ENCODE assay signal across 20 cellular contexts in the genomic region with DNA sequence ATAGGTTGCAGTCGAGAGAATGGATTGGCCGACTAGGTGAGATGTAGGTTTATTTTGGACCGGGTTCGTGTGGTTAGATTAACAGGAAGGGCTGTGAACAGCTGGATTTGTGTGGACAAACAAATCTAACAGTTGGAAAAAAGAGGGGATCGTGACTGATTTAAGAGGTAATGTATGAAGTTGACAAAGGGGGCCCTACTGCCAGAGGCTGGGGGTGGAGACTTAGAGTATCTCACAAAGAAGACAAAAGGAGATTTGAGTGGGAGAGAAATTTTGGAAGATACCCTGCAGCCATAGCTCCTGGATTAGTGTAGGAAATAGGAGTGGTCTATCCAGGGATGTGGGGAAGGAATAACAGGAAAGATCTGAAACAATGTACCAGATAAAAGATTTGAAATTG. TPM values are rescaled to one million over a fixed set of nuclear protein-coding genes. Genes with fewer than 3 reads are reported as not detected.
DNase-seq lines count a peak whose midpoint lies in the region; TF ChIP-seq lines count a peak whose summit lies in the region.
"Had no signal": no experiment of that assay in that cellular context is flagged by ENCODE, and none has a peak within 500 bp of the region (broad histone marks: within the 10 kb centered on the region; RNA-seq: fewer than 3 reads in every experiment).

No MANE protein-coding gene starts in this region.

- POLR2A ChIA-PET in CD4-positive, alpha-beta memory T cell (lab: Charles Lee; ENCODE audit: partially characterized antibody) = no interaction called here

- H3K27ac ChIP-seq in C4-2B = peak overlapping the region; percentile 90; the same call in 1 of the 2 replicates
- peak overlapping the region in 1 of 2 donors; percentile 87 for H3K27ac ChIP-seq in coronary artery
- H3K27ac ChIP-seq in ovary = no peak overlapping the region
- no peak overlapping the region for H3K27ac ChIP-seq in CD4-positive, alpha-beta memory T cell (ENCODE audit: low read depth, low read length)
- H3K27ac ChIP-seq: 22Rv1, BLaER1 had no signal

- 35 to 51% (median 48%) methylated on average over 5 of the region's 5 CpGs for WGBS in ovary, 3 donors

- H3K27me3 ChIP-seq in ovary = no peaks in the 10 kb centered on the region
- H3K27me3 ChIP-seq in CD4-positive, alpha-beta memory T cell (ENCODE audit: insufficient read depth, low read length) = peaks cover 6% of the 10 kb centered on the region
- H3K27me3 ChIP-seq: BLaER1 had no signal

- no peak for TF ChIP-seq POLR2A in ovary (IDR thresholded peaks at IDR 0.05)

- no peaks in the 10 kb centered on the region for H3K9me3 ChIP-seq in ovary
- no peaks in the 10 kb centered on the region for H3K9me3 ChIP-seq in CD4-positive, alpha-beta memory T cell (ENCODE audit: control insufficient read depth in 1 of 2, low read length in 2 of 2)

- no peaks in the 10 kb centered on the region for H3K4me1 Mint-ChIP-seq in CD4-positive, alpha-beta memory T cell

- H3K27me3 Mint-ChIP-seq in CD4-positive, alpha-beta memory T cell = peaks cover 36 to 37% of the 10 kb centered on the region in 2 donors

- H3K36me3 ChIP-seq in ovary = no peaks in the 10 kb centered on the region
- H3K36me3 ChIP-seq in CD4-positive, alpha-beta memory T cell (ENCODE audit: insufficient read depth, low read length) = no peaks in the 10 kb centered on the region
- H3K36me3 ChIP-seq: BLaER1 had no signal

- intact Hi-C loops in ovary (cut with DNase I) = loop anchor here in 1 of 4 donors (10.0 kb wide), 1 partner anchor 56 kb away; a partner anchor contains a TSS
- intact Hi-C loops in CD4-positive, alpha-beta memory T cell (cut with micrococcal nuclease) = no loop called here

- DNase-seq in NCI-H82 (lab: John Stamatoyannopoulos, UW) (peak; percentile 33), NCI-H82 treated with DMSO at 0.1 percent for 48 hours (lab: John Stamatoyannopoulos, UW; ENCODE audit: unreplicated experiment) (no peak), coronary artery (ENCODE audit: low spot score) (no peak), ovary (no peak), HUDEP-2 (lab: John Stamatoyannopoulos, UW; ENCODE audit: unreplicated experiment in 76 of 76) (no peak), SIG-M5 (lab: John Stamatoyannopoulos, UW) (no peak)
- DNase-seq in CD4-positive, alpha-beta memory T cell = no peak
- DNase-seq: AML-193; CD4-positive, alpha-beta T cell; DND-41; GDM1; HCEC 1CT; HFFc6 had no signal

- peaks cover 2 to 26% (median 16%) of the 10 kb centered on the region in 8 donors for H3K9me3 Mint-ChIP-seq in CD4-positive, alpha-beta memory T cell
- H3K9me3 Mint-ChIP-seq: HFFc6 had no signal

- no peak overlapping the region for H3K4me3 Mint-ChIP-seq in CD4-positive, alpha-beta memory T cell
- H3K4me3 Mint-ChIP-seq: CD4-positive, alpha-beta T cell; HFFc6 had no signal

- TF ChIP-seq CTCF in C4-2B (conservative IDR thresholded peaks at IDR 0.05) (no peak), coronary artery (IDR thresholded peaks at IDR 0.05) (no peak), ovary (IDR thresholded peaks at IDR 0.05) (no peak)

- peaks cover 14% of the 10 kb centered on the region for H3K4me1 ChIP-seq in ovary (ENCODE audit: insufficient read depth)
- H3K4me1 ChIP-seq in CD4-positive, alpha-beta memory T cell (ENCODE audit: insufficient read depth, low read length) = no peaks in the 10 kb centered on the region

- CTCF ChIA-PET in CD4-positive, alpha-beta memory T cell (lab: Charles Lee; ENCODE audit: partially characterized antibody) = no interaction called here

- no peak for TF ChIP-seq EP300 in ovary (IDR thresholded peaks at IDR 0.05)

- no peak overlapping the region for H3K27ac Mint-ChIP-seq in CD4-positive, alpha-beta memory T cell
- H3K27ac Mint-ChIP-seq: CD4-positive, alpha-beta T cell; HFFc6 had no signal

- peaks cover 8% of the 10 kb centered on the region in 2 donors for H3K36me3 Mint-ChIP-seq in CD4-positive, alpha-beta memory T cell

- H3K4me3 ChIP-seq in coronary artery = peak overlapping the region; percentile 69
- H3K4me3 ChIP-seq in ovary = peak overlapping the region; percentile 40
- H3K4me3 ChIP-seq in CD4-positive, alpha-beta memory T cell (ENCODE audit: low read length in 2 of 2) = no peak overlapping the region
- H3K4me3 ChIP-seq: BLaER1 had no signal

RNA-seq across cellular contexts. Expression of a gene that starts 38.8 kb away (rescaled TPM):
- total RNA-seq in ovary = 100 to 1,000 TPM in 3 of 7 donors, 10 to 100 TPM in 4; 19.3 to 141 (median 67.4) TPM
- polyA plus RNA-seq in ovary = 100 to 1,000 TPM in 1 of 2 donors, 10 to 100 TPM in 1; 29.7 to 100 TPM
- not detected for total RNA-seq in CD4-positive, alpha-beta memory T cell
- not detected for polyA plus RNA-seq in CD4-positive, alpha-beta memory T cell
- total RNA-seq: A673; CD4-positive, alpha-beta T cell; H1; HepG2; HFFc6; HT1080 had no signal
- polyA plus RNA-seq: HepG2 had no signal

RNA-seq across cellular contexts. Expression of a gene that starts 51.7 kb away (rescaled TPM):
- total RNA-seq in ovary = 100 to 1,000 TPM in 4 of 7 donors, 10 to 100 TPM in 3; 23.0 to 819 (median 143) TPM
- polyA plus RNA-seq in ovary = 100 to 1,000 TPM; 126 to 262 TPM
- total RNA-seq in CD4-positive, alpha-beta memory T cell = not detected
- polyA plus RNA-seq in CD4-positive, alpha-beta memory T cell = not detected
- total RNA-seq: A673; CD4-positive, alpha-beta T cell; HFFc6; HT1080 had no signal

Comparison
In these comparisons a context has a peak if more than half of its experiments do, and no peak if none do; other contexts are left out.
1. H3K4me3 ChIP-seq: peak in coronary artery (single experiment) and ovary (single experiment); none in CD4-positive, alpha-beta memory T cell (0 of 2).
2. RNA of a gene that starts 38.8 kb away (total RNA-seq): 19.3 to 141 TPM in ovary; not detected in CD4-positive, alpha-beta memory T cell; every median in the first group is over 10 times any median in the second.
3. RNA of a gene that starts 51.7 kb away (total RNA-seq): 23.0 to 819 TPM in ovary; not detected in CD4-positive, alpha-beta memory T cell; every median in the first group is over 10 times any median in the second.